In the genomic region with DNA sequence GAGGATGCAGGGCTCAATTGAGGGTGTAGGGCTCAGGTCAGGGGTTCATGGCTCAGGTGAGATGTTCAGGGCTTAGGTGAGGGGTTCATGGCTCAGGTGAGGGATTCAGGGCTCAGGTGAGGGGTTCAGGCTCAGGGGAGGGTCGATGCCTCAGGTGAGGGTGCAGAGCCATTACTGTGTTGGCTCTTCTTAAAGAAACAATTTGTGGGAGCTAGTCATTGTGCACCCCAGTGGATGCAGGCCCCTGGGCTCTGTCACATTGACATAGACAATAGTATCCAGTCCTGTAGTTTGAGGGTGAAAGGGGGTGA, we compare ENCODE assay signal across 19 cellular contexts.
"Had no signal": no experiment of that assay in that cellular context is flagged by ENCODE, and none has a peak within 500 bp of the region (broad histone marks: within the 10 kb centered on the region; RNA-seq: fewer than 3 reads in every experiment).

No MANE protein-coding gene starts in this region.

- H3K4me2 ChIP-seq: hepatocyte had no signal

- H3K4me3 ChIP-seq: hepatocyte, lung, right atrium auricular region, sigmoid colon, skin epidermis, thyroid gland had no signal

- H3K4me1 ChIP-seq: foreskin keratinocyte, right atrium auricular region, sigmoid colon, thyroid gland had no signal

- H3K36me3 Mint-ChIP-seq: naive thymus-derived CD4-positive, alpha-beta T cell; type B pancreatic cell had no signal

- ATAC-seq: effector memory CD8-positive, alpha-beta T cell; foreskin keratinocyte; left cardiac atrium; left ventricle myocardium superior; naive thymus-derived CD4-positive, alpha-beta T cell had no signal

- H3K27me3 Mint-ChIP-seq: dendritic cell treated with granulocyte-macrophage colony-stimulating factor and Interleukin-4, amounts not matched to agents 40 ng/mL and 50 ng/mL, for 4 days; type B pancreatic cell had no signal

- DNase-seq: effector memory CD8-positive, alpha-beta T cell; foreskin keratinocyte; kidney; left cardiac atrium; left ventricle myocardium superior; mesendoderm; nephron progenitor cell; sigmoid colon; stimulated activated CD4-positive, alpha-beta T cell treated with anti-CD3 and anti-CD28 coated beads, Interleukin-12 subunit alpha, Interleukin-12 subunit beta, amount 100 ng/mL, for 4 hours; stimulated activated naive CD4-positive, alpha-beta T cell; thyroid gland had no signal

- H3K27ac ChIP-seq: foreskin keratinocyte, hepatocyte, neutrophil, right atrium auricular region, sigmoid colon, skin epidermis, thyroid gland had no signal

- H3K4me3 Mint-ChIP-seq: dendritic cell treated with granulocyte-macrophage colony-stimulating factor and Interleukin-4, amounts not matched to agents 40 ng/mL and 50 ng/mL, for 4 days; effector memory CD8-positive, alpha-beta T cell; naive thymus-derived CD4-positive, alpha-beta T cell; nephron progenitor cell; type B pancreatic cell had no signal

- H3K27ac Mint-ChIP-seq: dendritic cell treated with granulocyte-macrophage colony-stimulating factor and Interleukin-4, amounts not matched to agents 40 ng/mL and 50 ng/mL, for 4 days; effector memory CD8-positive, alpha-beta T cell; naive thymus-derived CD4-positive, alpha-beta T cell; type B pancreatic cell had no signal

- H2AFZ ChIP-seq: hepatocyte had no signal

- H3K9me3 ChIP-seq: neutrophil, right atrium auricular region, sigmoid colon, thyroid gland had no signal

- H3K27me3 ChIP-seq: foreskin keratinocyte, hepatocyte, neutrophil, right atrium auricular region, sigmoid colon, thyroid gland had no signal

- H3K9me3 Mint-ChIP-seq: dendritic cell treated with granulocyte-macrophage colony-stimulating factor and Interleukin-4, amounts not matched to agents 40 ng/mL and 50 ng/mL, for 4 days; effector memory CD8-positive, alpha-beta T cell; nephron progenitor cell; type B pancreatic cell had no signal

- H3K36me3 ChIP-seq: neutrophil, right atrium auricular region, sigmoid colon, thyroid gland had no signal
